ENCODE assay signal across 15 cellular contexts in the genomic region with DNA sequence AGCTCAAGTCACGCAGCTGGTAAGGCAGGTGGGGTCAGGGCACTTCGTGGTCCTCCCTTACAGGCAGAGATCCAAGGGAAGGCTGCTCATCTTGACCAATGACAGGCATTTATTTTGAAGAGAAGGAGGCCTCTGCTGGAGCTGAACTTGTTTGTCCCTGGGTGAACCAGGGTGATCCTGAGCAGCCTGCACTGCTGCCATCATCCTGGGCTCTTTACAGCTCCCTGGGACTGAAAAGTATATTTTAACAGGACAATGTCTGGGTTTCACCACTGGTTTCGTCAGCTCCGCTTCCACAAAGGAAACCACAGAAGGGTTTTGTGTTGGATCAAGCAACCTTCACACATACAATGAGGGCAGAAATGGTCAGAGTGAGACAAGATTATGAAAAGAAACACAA.
"Had no signal": no experiment of that assay in that cellular context is flagged by ENCODE, and none has a peak within 500 bp of the region (broad histone marks: within the 10 kb centered on the region; RNA-seq: fewer than 3 reads in every experiment).

No MANE protein-coding gene starts in this region.

- H3K9me3 ChIP-seq: esophagus squamous epithelium, pancreas, tibial artery had no signal

- H3K27ac ChIP-seq: brain microvascular endothelial cell, coronary artery, esophagus squamous epithelium, pancreas, tibial artery had no signal

- H3K27me3 ChIP-seq: brain microvascular endothelial cell, esophagus squamous epithelium, pancreas, tibial artery had no signal

- H3K4me1 ChIP-seq: pancreas, tibial artery had no signal

- H3K36me3 ChIP-seq: brain microvascular endothelial cell, esophagus squamous epithelium, pancreas, tibial artery had no signal

- DNase-seq: activated CD4-positive, alpha-beta T cell treated with anti-CD3 and anti-CD28 coated beads for 1 hour; activated CD4-positive, alpha-beta T cell treated with anti-CD3 and anti-CD28 coated beads, Interleukin-2, amount 50 U/mL, for 4 hours; activated naive CD4-positive, alpha-beta T cell; activated naive CD8-positive, alpha-beta T cell treated with anti-CD3 and anti-CD28 coated beads, Interleukin-2, amount 10 ng/mL, durations not matched to agents 7 days and 5 days; activated T-cell treated with anti-CD3 and anti-CD28 coated beads for 4 hours; brain microvascular endothelial cell; esophagus squamous epithelium; hippocampal formation; left ventricle myocardium superior; pancreas; retina; stimulated activated CD4-positive, alpha-beta T cell treated with anti-CD3 and anti-CD28 coated beads, Interleukin-2, amount 100 ng/mL, for 48 hours; tibial artery had no signal

- ATAC-seq: left ventricle myocardium superior; pancreas; stimulated activated memory B cell treated with anti-CD40 and anti-IgM and Interleukin-4, amounts not matched to agents 10 μg/mL and 1 μg/mL and 100 μg/mL, for 72 hours had no signal

- H3K4me3 ChIP-seq: coronary artery, esophagus squamous epithelium, pancreas, tibial artery had no signal
